ENCODE assay signal across 15 cellular contexts in the genomic region with DNA sequence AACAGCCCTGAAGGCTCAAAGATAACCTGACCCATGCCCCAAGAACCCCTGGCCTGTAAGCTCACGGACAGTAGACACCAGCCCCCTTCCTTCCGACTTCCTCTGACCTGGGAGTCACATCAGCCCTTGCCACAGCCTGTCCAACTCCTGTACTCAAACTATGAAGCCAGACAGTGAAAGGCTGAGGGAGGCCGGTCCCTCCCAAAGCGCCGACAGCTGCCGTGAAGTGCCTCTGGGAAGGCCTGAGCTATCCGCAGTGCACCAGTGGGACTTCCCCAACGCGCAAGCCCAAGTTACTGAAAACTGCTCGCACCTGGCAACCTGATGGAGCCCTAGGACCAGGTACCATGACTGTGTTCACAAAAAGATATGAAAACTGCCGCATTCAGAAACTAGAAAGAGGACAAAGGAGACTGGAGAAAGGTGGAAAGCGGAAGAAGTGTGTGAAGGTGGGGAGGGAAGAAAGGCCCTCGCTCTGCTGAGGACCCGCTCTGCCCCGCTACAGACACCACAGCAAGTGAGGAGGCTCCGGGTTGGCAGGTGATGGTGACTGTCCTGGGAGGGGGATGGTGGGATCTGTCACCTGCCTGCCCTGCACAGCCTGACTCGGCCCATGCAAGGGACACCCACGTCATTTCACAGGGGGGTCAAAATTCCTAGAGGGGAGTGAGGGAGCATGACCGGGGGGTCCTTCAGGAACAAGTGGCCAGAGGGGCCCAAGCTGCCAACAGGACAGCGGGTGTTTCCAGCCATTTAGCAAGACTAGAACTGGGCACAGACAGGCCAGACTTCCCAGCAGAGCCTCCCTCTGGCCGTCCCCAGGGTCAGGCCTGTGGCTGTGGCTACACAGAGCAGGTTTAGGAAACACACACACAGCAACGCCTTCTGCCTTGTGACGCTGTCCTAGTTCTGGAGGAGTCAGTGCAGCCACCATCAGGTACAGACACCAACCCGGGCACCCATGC.
"Had no signal": no experiment of that assay in that cellular context is flagged by ENCODE, and none has a peak within 500 bp of the region (broad histone marks: within the 10 kb centered on the region; RNA-seq: fewer than 3 reads in every experiment).

No MANE protein-coding gene starts in this region.

- H3K9me3 Mint-ChIP-seq: activated B cell treated with CpG ODN at 0.5 μM for 24 hours; activated naive CD4-positive, alpha-beta T cell treated with anti-CD3 and anti-CD28 coated beads, Interleukin-2, amount 10 ng/mL, durations not matched to agents 7 days and 5 days; effector memory CD8-positive, alpha-beta T cell had no signal

- H3K4me3 Mint-ChIP-seq: activated B cell treated with CpG ODN at 0.5 μM for 24 hours; activated CD8-positive, alpha-beta T cell treated with anti-CD3 and anti-CD28 coated beads, Interleukin-2, amount 10 ng/mL, durations not matched to agents 7 days and 5 days; activated naive CD4-positive, alpha-beta T cell treated with anti-CD3 and anti-CD28 coated beads, Interleukin-2, amount 10 ng/mL, durations not matched to agents 7 days and 5 days; effector memory CD8-positive, alpha-beta T cell; naive thymus-derived CD4-positive, alpha-beta T cell had no signal

- H3K27ac Mint-ChIP-seq: activated B cell treated with CpG ODN at 0.5 μM for 24 hours; activated CD8-positive, alpha-beta T cell treated with anti-CD3 and anti-CD28 coated beads, Interleukin-2, amount 10 ng/mL, durations not matched to agents 7 days and 5 days had no signal

- ATAC-seq: activated CD8-positive, alpha-beta T cell treated with anti-CD3 and anti-CD28 coated beads, Interleukin-2, amount 10 ng/mL, durations not matched to agents 7 days and 5 days; effector memory CD8-positive, alpha-beta T cell; naive thymus-derived CD4-positive, alpha-beta T cell had no signal

- H3K27me3 Mint-ChIP-seq: activated B cell treated with CpG ODN at 0.5 μM for 24 hours; activated naive CD4-positive, alpha-beta T cell treated with anti-CD3 and anti-CD28 coated beads, Interleukin-2, amount 10 ng/mL, durations not matched to agents 7 days and 5 days; effector memory CD8-positive, alpha-beta T cell; naive thymus-derived CD4-positive, alpha-beta T cell had no signal

- H3K4me1 Mint-ChIP-seq: activated B cell treated with CpG ODN at 0.5 μM for 24 hours; activated naive CD4-positive, alpha-beta T cell treated with anti-CD3 and anti-CD28 coated beads, Interleukin-2, amount 10 ng/mL, durations not matched to agents 7 days and 5 days had no signal

- DNase-seq: activated B cell treated with CpG ODN at 0.5 μM for 24 hours; activated CD4-positive, alpha-beta T cell treated with anti-CD3 and anti-CD28 coated beads for 4 hours; activated CD8-positive, alpha-beta memory T cell treated with anti-CD3 and anti-CD28 coated beads, Interleukin-2, amount 50 U/mL, for 48 hours; activated CD8-positive, alpha-beta T cell treated with anti-CD3 and anti-CD28 coated beads, Interleukin-2, amount 10 ng/mL, durations not matched to agents 7 days and 5 days; activated effector memory CD4-positive, alpha-beta T cell treated with Interleukin-2 at 50 U/mL for 16 hours; activated naive CD4-positive, alpha-beta T cell treated with anti-CD3 and anti-CD28 coated beads, Interleukin-2, amount 10 ng/mL, durations not matched to agents 7 days and 5 days; activated T-cell treated with anti-CD3 and anti-CD28 coated beads, Interleukin-2, amount 50 U/mL, for 48 hours; effector memory CD8-positive, alpha-beta T cell; foreskin fibroblast; left cardiac atrium; mesendoderm; naive thymus-derived CD4-positive, alpha-beta T cell; stomach; SW 1271; upper lobe of left lung had no signal
